In the genomic region with DNA sequence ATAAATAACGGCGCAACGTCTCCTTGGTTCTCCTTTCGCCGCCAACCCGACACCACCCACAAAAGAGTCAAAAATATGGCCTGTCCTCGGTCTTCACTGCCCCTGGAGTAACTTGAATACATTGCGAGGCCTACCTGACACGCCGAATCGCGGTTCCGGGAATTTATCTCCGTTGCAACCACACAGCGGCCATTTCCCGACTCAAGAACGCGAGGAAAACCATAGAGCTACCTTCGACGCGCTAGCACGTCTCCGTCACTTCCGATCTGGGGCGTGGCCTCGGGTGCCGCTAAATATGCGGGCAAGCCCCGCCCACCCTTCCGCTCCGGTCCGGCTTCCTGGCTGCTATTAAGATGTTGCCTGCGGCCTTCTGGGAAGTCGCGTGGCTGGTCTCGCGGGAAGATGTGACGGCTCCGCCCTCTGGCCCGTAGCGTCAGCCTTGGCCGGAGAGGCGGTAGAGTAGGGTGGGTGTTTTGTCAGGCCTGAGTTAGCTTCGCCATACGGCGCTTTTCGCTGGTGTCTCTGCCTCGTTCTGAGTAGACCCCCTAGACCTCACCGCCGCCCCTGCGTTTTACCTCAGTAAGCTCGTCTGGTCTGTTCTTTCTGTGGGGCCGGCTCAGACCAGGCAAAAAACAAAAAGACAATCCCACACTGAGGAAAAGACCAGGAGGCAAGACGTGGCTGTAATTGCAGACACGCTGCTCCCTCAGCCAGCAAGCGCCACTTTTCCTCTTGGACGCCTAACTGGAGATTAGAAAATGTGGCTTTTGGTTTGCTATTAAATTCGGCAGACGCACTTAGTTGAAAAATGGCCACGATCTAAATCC, we compare ENCODE assay signal across 1 cellular context.
A peak's percentile ranks its signal among the peaks of the same experiment; 100 is the strongest.
TF ChIP-seq lines count a peak whose summit lies in the region.

A gene with protein sequence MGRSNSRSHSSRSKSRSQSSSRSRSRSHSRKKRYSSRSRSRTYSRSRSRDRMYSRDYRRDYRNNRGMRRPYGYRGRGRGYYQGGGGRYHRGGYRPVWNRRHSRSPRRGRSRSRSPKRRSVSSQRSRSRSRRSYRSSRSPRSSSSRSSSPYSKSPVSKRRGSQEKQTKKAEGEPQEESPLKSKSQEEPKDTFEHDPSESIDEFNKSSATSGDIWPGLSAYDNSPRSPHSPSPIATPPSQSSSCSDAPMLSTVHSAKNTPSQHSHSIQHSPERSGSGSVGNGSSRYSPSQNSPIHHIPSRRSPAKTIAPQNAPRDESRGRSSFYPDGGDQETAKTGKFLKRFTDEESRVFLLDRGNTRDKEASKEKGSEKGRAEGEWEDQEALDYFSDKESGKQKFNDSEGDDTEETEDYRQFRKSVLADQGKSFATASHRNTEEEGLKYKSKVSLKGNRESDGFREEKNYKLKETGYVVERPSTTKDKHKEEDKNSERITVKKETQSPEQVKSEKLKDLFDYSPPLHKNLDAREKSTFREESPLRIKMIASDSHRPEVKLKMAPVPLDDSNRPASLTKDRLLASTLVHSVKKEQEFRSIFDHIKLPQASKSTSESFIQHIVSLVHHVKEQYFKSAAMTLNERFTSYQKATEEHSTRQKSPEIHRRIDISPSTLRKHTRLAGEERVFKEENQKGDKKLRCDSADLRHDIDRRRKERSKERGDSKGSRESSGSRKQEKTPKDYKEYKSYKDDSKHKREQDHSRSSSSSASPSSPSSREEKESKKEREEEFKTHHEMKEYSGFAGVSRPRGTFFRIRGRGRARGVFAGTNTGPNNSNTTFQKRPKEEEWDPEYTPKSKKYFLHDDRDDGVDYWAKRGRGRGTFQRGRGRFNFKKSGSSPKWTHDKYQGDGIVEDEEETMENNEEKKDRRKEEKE (minus strand): TSS at position 268 of the 827 bp plus-strand sequence. CDS start 9,980 bp downstream, outside the sequence.

TF ChIP-seq in K562, 482 proteins besides CTCF, POLR2A, EP300 and RAD21 (continued from another document and continues in another):
- TF ChIP-seq, protein P1, sequence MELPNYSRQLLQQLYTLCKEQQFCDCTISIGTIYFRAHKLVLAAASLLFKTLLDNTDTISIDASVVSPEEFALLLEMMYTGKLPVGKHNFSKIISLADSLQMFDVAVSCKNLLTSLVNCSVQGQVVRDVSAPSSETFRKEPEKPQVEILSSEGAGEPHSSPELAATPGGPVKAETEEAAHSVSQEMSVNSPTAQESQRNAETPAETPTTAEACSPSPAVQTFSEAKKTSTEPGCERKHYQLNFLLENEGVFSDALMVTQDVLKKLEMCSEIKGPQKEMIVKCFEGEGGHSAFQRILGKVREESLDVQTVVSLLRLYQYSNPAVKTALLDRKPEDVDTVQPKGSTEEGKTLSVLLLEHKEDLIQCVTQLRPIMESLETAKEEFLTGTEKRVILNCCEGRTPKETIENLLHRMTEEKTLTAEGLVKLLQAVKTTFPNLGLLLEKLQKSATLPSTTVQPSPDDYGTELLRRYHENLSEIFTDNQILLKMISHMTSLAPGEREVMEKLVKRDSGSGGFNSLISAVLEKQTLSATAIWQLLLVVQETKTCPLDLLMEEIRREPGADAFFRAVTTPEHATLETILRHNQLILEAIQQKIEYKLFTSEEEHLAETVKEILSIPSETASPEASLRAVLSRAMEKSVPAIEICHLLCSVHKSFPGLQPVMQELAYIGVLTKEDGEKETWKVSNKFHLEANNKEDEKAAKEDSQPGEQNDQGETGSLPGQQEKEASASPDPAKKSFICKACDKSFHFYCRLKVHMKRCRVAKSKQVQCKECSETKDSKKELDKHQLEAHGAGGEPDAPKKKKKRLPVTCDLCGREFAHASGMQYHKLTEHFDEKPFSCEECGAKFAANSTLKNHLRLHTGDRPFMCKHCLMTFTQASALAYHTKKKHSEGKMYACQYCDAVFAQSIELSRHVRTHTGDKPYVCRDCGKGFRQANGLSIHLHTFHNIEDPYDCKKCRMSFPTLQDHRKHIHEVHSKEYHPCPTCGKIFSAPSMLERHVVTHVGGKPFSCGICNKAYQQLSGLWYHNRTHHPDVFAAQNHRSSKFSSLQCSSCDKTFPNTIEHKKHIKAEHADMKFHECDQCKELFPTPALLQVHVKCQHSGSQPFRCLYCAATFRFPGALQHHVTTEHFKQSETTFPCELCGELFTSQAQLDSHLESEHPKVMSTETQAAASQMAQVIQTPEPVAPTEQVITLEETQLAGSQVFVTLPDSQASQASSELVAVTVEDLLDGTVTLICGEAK (IDR thresholded peaks at IDR 0.05): peak; percentile 85
- TF ChIP-seq, protein P1 (CRISPR knock-in tag; IDR thresholded peaks at IDR 0.05): no peak; the same call in 1 of the 2 replicates
- TF ChIP-seq, protein P2, sequence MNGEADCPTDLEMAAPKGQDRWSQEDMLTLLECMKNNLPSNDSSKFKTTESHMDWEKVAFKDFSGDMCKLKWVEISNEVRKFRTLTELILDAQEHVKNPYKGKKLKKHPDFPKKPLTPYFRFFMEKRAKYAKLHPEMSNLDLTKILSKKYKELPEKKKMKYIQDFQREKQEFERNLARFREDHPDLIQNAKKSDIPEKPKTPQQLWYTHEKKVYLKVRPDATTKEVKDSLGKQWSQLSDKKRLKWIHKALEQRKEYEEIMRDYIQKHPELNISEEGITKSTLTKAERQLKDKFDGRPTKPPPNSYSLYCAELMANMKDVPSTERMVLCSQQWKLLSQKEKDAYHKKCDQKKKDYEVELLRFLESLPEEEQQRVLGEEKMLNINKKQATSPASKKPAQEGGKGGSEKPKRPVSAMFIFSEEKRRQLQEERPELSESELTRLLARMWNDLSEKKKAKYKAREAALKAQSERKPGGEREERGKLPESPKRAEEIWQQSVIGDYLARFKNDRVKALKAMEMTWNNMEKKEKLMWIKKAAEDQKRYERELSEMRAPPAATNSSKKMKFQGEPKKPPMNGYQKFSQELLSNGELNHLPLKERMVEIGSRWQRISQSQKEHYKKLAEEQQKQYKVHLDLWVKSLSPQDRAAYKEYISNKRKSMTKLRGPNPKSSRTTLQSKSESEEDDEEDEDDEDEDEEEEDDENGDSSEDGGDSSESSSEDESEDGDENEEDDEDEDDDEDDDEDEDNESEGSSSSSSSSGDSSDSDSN (IDR thresholded peaks at IDR 0.05; ENCODE audit: borderline replicate concordance in 1 of 2, low read depth in 2 of 2, low read length in 2 of 2): peak; percentile 23 to 83; a peak in 1 of 4 replicates
- TF ChIP-seq ZNF197 (CRISPR knock-in tag; IDR thresholded peaks at IDR 0.05; ENCODE audit: low read depth) (peak; percentile 62), ZNF717 (CRISPR knock-in tag; IDR thresholded peaks at IDR 0.05) (no peak), NUFIP1 (IDR thresholded peaks at IDR 0.05; ENCODE audit: partially characterized antibody) (no peak), SAP30 (IDR thresholded peaks at IDR 0.05; ENCODE audit: borderline replicate concordance, insufficient read depth, low read depth, low read length, poor library complexity, severe bottlenecking) (no peak), NR2F6 (CRISPR knock-in tag; IDR thresholded peaks at IDR 0.05) (0 out of 2 replicates have a peak, but pooled peaks have one; percentile 85), KLF10 (CRISPR knock-in tag; IDR thresholded peaks at IDR 0.05) (no peak), MCM3 (IDR thresholded peaks at IDR 0.05) (no peak), ZNF124 (CRISPR knock-in tag; IDR thresholded peaks at IDR 0.05) (no peak)
- TF ChIP-seq, protein P3, sequence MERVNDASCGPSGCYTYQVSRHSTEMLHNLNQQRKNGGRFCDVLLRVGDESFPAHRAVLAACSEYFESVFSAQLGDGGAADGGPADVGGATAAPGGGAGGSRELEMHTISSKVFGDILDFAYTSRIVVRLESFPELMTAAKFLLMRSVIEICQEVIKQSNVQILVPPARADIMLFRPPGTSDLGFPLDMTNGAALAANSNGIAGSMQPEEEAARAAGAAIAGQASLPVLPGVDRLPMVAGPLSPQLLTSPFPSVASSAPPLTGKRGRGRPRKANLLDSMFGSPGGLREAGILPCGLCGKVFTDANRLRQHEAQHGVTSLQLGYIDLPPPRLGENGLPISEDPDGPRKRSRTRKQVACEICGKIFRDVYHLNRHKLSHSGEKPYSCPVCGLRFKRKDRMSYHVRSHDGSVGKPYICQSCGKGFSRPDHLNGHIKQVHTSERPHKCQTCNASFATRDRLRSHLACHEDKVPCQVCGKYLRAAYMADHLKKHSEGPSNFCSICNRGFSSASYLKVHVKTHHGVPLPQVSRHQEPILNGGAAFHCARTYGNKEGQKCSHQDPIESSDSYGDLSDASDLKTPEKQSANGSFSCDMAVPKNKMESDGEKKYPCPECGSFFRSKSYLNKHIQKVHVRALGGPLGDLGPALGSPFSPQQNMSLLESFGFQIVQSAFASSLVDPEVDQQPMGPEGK (CRISPR knock-in tag; IDR thresholded peaks at IDR 0.05; ENCODE audit: borderline replicate concordance): peak; percentile 24
- TF ChIP-seq, protein P4, sequence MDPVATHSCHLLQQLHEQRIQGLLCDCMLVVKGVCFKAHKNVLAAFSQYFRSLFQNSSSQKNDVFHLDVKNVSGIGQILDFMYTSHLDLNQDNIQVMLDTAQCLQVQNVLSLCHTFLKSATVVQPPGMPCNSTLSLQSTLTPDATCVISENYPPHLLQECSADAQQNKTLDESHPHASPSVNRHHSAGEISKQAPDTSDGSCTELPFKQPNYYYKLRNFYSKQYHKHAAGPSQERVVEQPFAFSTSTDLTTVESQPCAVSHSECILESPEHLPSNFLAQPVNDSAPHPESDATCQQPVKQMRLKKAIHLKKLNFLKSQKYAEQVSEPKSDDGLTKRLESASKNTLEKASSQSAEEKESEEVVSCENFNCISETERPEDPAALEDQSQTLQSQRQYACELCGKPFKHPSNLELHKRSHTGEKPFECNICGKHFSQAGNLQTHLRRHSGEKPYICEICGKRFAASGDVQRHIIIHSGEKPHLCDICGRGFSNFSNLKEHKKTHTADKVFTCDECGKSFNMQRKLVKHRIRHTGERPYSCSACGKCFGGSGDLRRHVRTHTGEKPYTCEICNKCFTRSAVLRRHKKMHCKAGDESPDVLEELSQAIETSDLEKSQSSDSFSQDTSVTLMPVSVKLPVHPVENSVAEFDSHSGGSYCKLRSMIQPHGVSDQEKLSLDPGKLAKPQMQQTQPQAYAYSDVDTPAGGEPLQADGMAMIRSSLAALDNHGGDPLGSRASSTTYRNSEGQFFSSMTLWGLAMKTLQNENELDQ (CRISPR knock-in tag; IDR thresholded peaks at IDR 0.05; ENCODE audit: borderline replicate concordance): no peak; the same call in 1 of the 2 replicates
- TF ChIP-seq, protein P5, sequence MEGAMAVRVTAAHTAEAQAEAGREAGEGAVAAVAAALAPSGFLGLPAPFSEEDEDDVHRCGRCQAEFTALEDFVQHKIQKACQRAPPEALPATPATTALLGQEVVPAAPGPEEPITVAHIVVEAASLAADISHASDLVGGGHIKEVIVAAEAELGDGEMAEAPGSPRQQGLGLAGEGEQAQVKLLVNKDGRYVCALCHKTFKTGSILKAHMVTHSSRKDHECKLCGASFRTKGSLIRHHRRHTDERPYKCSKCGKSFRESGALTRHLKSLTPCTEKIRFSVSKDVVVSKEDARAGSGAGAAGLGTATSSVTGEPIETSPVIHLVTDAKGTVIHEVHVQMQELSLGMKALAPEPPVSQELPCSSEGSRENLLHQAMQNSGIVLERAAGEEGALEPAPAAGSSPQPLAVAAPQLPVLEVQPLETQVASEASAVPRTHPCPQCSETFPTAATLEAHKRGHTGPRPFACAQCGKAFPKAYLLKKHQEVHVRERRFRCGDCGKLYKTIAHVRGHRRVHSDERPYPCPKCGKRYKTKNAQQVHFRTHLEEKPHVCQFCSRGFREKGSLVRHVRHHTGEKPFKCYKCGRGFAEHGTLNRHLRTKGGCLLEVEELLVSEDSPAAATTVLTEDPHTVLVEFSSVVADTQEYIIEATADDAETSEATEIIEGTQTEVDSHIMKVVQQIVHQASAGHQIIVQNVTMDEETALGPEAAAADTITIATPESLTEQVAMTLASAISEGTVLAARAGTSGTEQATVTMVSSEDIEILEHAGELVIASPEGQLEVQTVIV (CRISPR knock-in tag; IDR thresholded peaks at IDR 0.05; ENCODE audit: borderline replicate concordance): peak; percentile 64; the same call in 1 of the 2 replicates
- TF ChIP-seq, protein P6, sequence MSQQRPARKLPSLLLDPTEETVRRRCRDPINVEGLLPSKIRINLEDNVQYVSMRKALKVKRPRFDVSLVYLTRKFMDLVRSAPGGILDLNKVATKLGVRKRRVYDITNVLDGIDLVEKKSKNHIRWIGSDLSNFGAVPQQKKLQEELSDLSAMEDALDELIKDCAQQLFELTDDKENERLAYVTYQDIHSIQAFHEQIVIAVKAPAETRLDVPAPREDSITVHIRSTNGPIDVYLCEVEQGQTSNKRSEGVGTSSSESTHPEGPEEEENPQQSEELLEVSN (IDR thresholded peaks at IDR 0.05; ENCODE audit: borderline replicate concordance in 1 of 2, extremely low read depth in 1 of 2, insufficient read depth in 1 of 2, insufficient read length in 1 of 2, low read depth in 1 of 2, low read length in 1 of 2, poor library complexity in 1 of 2, severe bottlenecking in 1 of 2): peak in 1 of 2 experiments; percentile 64
- TF ChIP-seq, protein P7, sequence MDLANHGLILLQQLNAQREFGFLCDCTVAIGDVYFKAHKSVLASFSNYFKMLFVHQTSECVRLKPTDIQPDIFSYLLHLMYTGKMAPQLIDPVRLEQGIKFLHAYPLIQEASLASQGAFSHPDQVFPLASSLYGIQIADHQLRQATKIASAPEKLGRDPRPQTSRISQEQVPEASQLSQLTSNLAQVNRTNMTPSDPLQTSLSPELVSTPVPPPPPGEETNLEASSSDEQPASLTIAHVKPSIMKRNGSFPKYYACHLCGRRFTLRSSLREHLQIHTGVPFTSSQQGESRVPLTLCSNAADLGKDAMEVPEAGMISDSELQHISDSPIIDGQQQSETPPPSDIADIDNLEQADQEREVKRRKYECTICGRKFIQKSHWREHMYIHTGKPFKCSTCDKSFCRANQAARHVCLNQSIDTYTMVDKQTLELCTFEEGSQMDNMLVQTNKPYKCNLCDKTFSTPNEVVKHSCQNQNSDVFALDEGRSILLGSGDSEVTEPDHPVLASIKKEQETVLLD (IDR thresholded peaks at IDR 0.05): peak; percentile 41
- TF ChIP-seq, protein P8, sequence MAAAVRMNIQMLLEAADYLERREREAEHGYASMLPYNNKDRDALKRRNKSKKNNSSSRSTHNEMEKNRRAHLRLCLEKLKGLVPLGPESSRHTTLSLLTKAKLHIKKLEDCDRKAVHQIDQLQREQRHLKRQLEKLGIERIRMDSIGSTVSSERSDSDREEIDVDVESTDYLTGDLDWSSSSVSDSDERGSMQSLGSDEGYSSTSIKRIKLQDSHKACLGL (CRISPR knock-in tag; IDR thresholded peaks at IDR 0.05; ENCODE audit: borderline replicate concordance, poor library complexity, severe bottlenecking): peak; percentile 56
